Comparison of ENCODE assay signal across 11 cellular contexts in the genomic region with DNA sequence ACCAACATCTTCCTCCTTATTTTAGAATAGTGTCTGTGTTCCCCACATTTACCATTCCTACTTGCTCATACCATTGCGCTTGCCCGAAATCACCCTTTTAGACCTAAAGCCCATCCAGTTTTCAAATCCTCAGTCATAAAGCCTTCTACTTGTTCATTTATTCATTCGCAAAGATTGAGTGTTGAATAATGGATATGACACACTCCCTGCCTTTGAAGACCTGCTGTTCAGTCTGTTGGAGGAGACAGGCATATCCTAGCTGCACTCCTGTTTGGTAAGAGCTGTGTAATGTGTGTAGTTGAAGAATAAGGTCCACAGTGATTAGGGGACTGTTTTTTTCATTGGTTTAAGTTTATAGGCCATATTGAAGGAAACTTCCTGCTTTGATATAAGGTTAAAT. TPM values are rescaled to one million over a fixed set of nuclear protein-coding genes. Genes with fewer than 3 reads are reported as not detected.
DNase-seq lines count a peak whose midpoint lies in the region; ATAC-seq, FAIRE-seq and TF ChIP-seq lines count a peak whose summit lies in the region.
"Had no signal": no experiment of that assay in that cellular context is flagged by ENCODE, and none has a peak within 500 bp of the region (broad histone marks: within the 10 kb centered on the region; RNA-seq: fewer than 3 reads in every experiment).

No MANE protein-coding gene starts in this region.

- no peak overlapping the region for H2AFZ ChIP-seq in KMS-11 (ENCODE audit: low read depth)
- no peak overlapping the region for H2AFZ ChIP-seq in K562 (ENCODE audit: low read depth, low read length)

- no peak for TF ChIP-seq EP300 in K562 (IDR thresholded peaks at IDR 0.05; ENCODE audit: low read length)

- H3K36me3 Mint-ChIP-seq in natural killer cell = no peaks in the 10 kb centered on the region

- peaks cover 39% of the 10 kb centered on the region for H3K79me2 ChIP-seq in KMS-11 (ENCODE audit: insufficient read depth, low read depth)
- H3K79me2 ChIP-seq in K562 (ENCODE audit: control insufficient read depth, insufficient read depth, low read length) = peaks cover 58% of the 10 kb centered on the region

- POLR2A ChIA-PET in K562 (lab: Yijun Ruan, JAX) = no interaction called here

- no TSS peak for BruUV-seq in K562 (replicated peaks; lab: Mats Ljungman, UMichigan)

- no peaks in the 10 kb centered on the region; the same call in 1 of the 2 replicates for H3K36me3 ChIP-seq in GM06990 (ENCODE audit: control insufficient read depth, insufficient read depth, low read length)
- no peaks in the 10 kb centered on the region for H3K36me3 ChIP-seq in KMS-11 (ENCODE audit: insufficient read depth)
- peaks cover 24% of the 10 kb centered on the region; the same call in 2 of the 3 replicates for H3K36me3 ChIP-seq in K562 (ENCODE audit: control insufficient read depth, insufficient read depth, low read length)
- H3K36me3 ChIP-seq in brain microvascular endothelial cell (replicated peaks) = no peaks in the 10 kb centered on the region
- H3K36me3 ChIP-seq in testis (ENCODE audit: low read depth, missing control alignments) = no peaks in the 10 kb centered on the region
- peaks cover 6% of the 10 kb centered on the region for H3K36me3 ChIP-seq in upper lobe of right lung

- 26% methylated on average over 3 of the region's 3 CpGs for WGBS in K562 (ENCODE audit: insufficient coverage, low coverage, missing lambda C conversion rate)
- WGBS in testis, 2 donors = 61 to 82% methylated on average over 3 of the region's 3 CpGs

- H3K4me2 ChIP-seq in KMS-11 (peak overlapping the region; percentile 93), K562 (ENCODE audit: insufficient read depth, low read length) (peak overlapping the region; percentile 92)

- H3K9me1 ChIP-seq in K562 (ENCODE audit: control insufficient read depth, insufficient read depth, low read length) = no peaks in the 10 kb centered on the region

- H3K9ac ChIP-seq in KMS-11 (no peak overlapping the region), K562 (ENCODE audit: insufficient read depth in 1 of 2, low read depth in 2 of 2, low read length in 2 of 2) (peak overlapping the region; percentile 71 to 80; a peak in 3 of 4 replicates)

- peak overlapping the region; percentile 97 for H3K4me3 Mint-ChIP-seq in natural killer cell

- peak overlapping the region; percentile 93 to 95 for H3K27ac Mint-ChIP-seq in natural killer cell

- no peaks in the 10 kb centered on the region for H3K27me3 Mint-ChIP-seq in natural killer cell (ENCODE audit: low read depth in 2 of 2)

- in situ Hi-C loops in K562 (cut with MboI) = no loop called here
- in situ Hi-C loops in brain microvascular endothelial cell (cut with HindIII; ENCODE audit: low pct_ligation_motif_present, low sequenced_read_pairs) = no loop called here

- CTCF ChIA-PET in K562 (lab: Yijun Ruan, JAX; ENCODE audit: low intra/inter-chr PET ratio) = no interaction called here

- H4K20me1 ChIP-seq in KMS-11 (ENCODE audit: insufficient read depth) (no peaks in the 10 kb centered on the region), K562 (replicated peaks; ENCODE audit: control insufficient read depth, insufficient read depth, low read length) (no peaks in the 10 kb centered on the region; the same call in 1 of the 2 replicates)

- no peak for TF ChIP-seq RAD21 in K562 (CRISPR knock-in tag; conservative IDR thresholded peaks at IDR 0.05 in 1 of 2, IDR thresholded peaks at IDR 0.05 in 1 of 2)

- ATAC-seq in K562 = 0 out of 3 replicates have a peak, but pooled peaks have one; percentile 4
- no peak for ATAC-seq in natural killer cell
- ATAC-seq in upper lobe of right lung = no peak
- ATAC-seq: right cardiac atrium had no signal

- TF ChIP-seq POLR2A in K562 (conservative IDR thresholded peaks at IDR 0.05) = no peak
- TF ChIP-seq POLR2A in testis (IDR thresholded peaks at IDR 0.05) = no peak

- H3K27ac ChIP-seq in KMS-11 (no peak overlapping the region), K562 (ENCODE audit: extremely low read depth, low read depth, low read length) (peak overlapping the region; percentile 82), brain microvascular endothelial cell (no peak overlapping the region), testis (no peak overlapping the region), upper lobe of right lung (no peak overlapping the region)

- H3K27me3 ChIP-seq in GM06990 (replicated peaks; ENCODE audit: control insufficient read depth, insufficient read depth, low read length) = no peaks in the 10 kb centered on the region
- H3K27me3 ChIP-seq in KMS-11 (ENCODE audit: insufficient read depth, low read depth) = no peaks in the 10 kb centered on the region
- H3K27me3 ChIP-seq in K562 (ENCODE audit: control insufficient read depth in 2 of 2, insufficient read depth in 2 of 2, low read length in 2 of 2) = no peaks in the 10 kb centered on the region
- H3K27me3 ChIP-seq in brain microvascular endothelial cell (replicated peaks) = no peaks in the 10 kb centered on the region
- H3K27me3 ChIP-seq in testis = no peaks in the 10 kb centered on the region
- H3K27me3 ChIP-seq in upper lobe of right lung = no peaks in the 10 kb centered on the region
- H3K27me3 ChIP-seq: stomach had no signal

- H3K9me3 ChIP-seq in K562 (replicated peaks; ENCODE audit: control insufficient read depth, insufficient read depth, low read depth, low read length) = no peaks in the 10 kb centered on the region
- no peaks in the 10 kb centered on the region for H3K9me3 ChIP-seq in testis
- no peaks in the 10 kb centered on the region for H3K9me3 ChIP-seq in upper lobe of right lung
- H3K9me3 ChIP-seq: stomach had no signal

- H3K4me1 Mint-ChIP-seq in natural killer cell = peaks cover 31 to 45% of the 10 kb centered on the region in 2 donors

- no peak for DNase-seq in GM06990 (ENCODE audit: extremely low read depth, insufficient read length)
- peak in 1 of 4 experiments; percentile 42 for DNase-seq in K562 (ENCODE audit: extremely low read depth in 1 of 4, low spot score in 3 of 4)
- no peak for DNase-seq in natural killer cell
- no peak for DNase-seq in brain microvascular endothelial cell
- DNase-seq in testis = no peak
- no peak for DNase-seq in upper lobe of right lung
- no peak for DNase-seq in NK-92 treated with Interleukin-12 subunit alpha and Interleukin-12 subunit beta, amount 100 ng/mL, for 24 hours (lab: John Stamatoyannopoulos, UW)
- DNase-seq: NCI-H510A treated with DMSO at 0.1 percent for 48 hours, right cardiac atrium, stomach had no signal

- no peak for TF ChIP-seq CTCF in GM06990 (IDR thresholded peaks at IDR 0.05; ENCODE audit: insufficient read depth, low read length, poor library complexity, severe bottlenecking)
- TF ChIP-seq CTCF in KMS-11 (conservative IDR thresholded peaks at IDR 0.05; ENCODE audit: low read depth, low read length) = no peak
- TF ChIP-seq CTCF in K562 (IDR thresholded peaks at IDR 0.05 in 2 of 3, conservative IDR thresholded peaks at IDR 0.05 in 1 of 3; ENCODE audit: insufficient read depth in 2 of 3, low read depth in 1 of 3, low read length in 3 of 3) = no peak
- TF ChIP-seq CTCF in natural killer cell (IDR thresholded peaks at IDR 0.05) = no peak
- TF ChIP-seq CTCF in brain microvascular endothelial cell (IDR thresholded peaks at IDR 0.05; ENCODE audit: low read depth, low read length, missing control alignments) = no peak
- no peak for TF ChIP-seq CTCF in testis (IDR thresholded peaks at IDR 0.05)
- TF ChIP-seq CTCF in upper lobe of right lung (IDR thresholded peaks at IDR 0.05) = no peak

- FAIRE-seq in K562 (lab: Jason Lieb, UNC) = no peak

- H3K4me3 ChIP-seq in GM06990 (replicated peaks; ENCODE audit: low read depth, low read length) = peak overlapping the region; percentile 15
- H3K4me3 ChIP-seq in KMS-11 (IDR thresholded peaks at IDR 0.05; ENCODE audit: insufficient read depth, low read depth, low read length) = peak overlapping the region; percentile 22
- H3K4me3 ChIP-seq in K562 = peak overlapping the region; percentile 91
- H3K4me3 ChIP-seq in brain microvascular endothelial cell (ENCODE audit: low read depth, low read length) = no peak overlapping the region
- no peak overlapping the region for H3K4me3 ChIP-seq in testis
- H3K4me3 ChIP-seq in upper lobe of right lung = no peak overlapping the region

- H3K4me1 ChIP-seq in KMS-11 (ENCODE audit: low read depth, poor library complexity, severe bottlenecking) = peaks cover 21% of the 10 kb centered on the region
- peaks cover 11 to 22% of the 10 kb centered on the region in 2 experiments; a peak in 4 of 5 replicates for H3K4me1 ChIP-seq in K562 (replicated peaks in 1 of 2; ENCODE audit: control insufficient read depth in 2 of 2, insufficient read depth in 2 of 2, low read length in 2 of 2)
- H3K4me1 ChIP-seq in testis = peaks cover 14% of the 10 kb centered on the region
- H3K4me1 ChIP-seq in upper lobe of right lung = peaks cover 18% of the 10 kb centered on the region

- H3K9me3 Mint-ChIP-seq in natural killer cell = no peaks in the 10 kb centered on the region

- intact Hi-C loops in K562 (cut with micrococcal nuclease) (no loop called here), natural killer cell (cut with micrococcal nuclease) (loop anchor here (10.0 kb wide), 2 partner anchors 582 to 1152 kb away; a partner anchor contains a TSS), testis (cut with DNase I; ENCODE audit: low total_unique reads) (no loop called here), upper lobe of right lung (cut with DNase I) (no loop called here)

TF ChIP-seq in K562, 482 proteins besides CTCF, POLR2A, EP300 and RAD21 (continues in another document):
- TF ChIP-seq ZFPM2 (CRISPR knock-in tag; IDR thresholded peaks at IDR 0.05) = no peak
- no peak for TF ChIP-seq KLF1 (tag; IDR thresholded peaks at IDR 0.05)

RNA-seq across cellular contexts. Expression of a gene that starts 1.7 kb away (rescaled TPM):
- total RNA-seq in K562 (2011; cell fraction: chromatin; rRNA removed; ENCODE audit: low replicate concordance) = 123 and 357 TPM in 2 replicates
- total RNA-seq in K562 (2011; cell fraction: nucleolus; rRNA removed) = 80.2 and 91.3 TPM in 2 replicates
- total RNA-seq in K562 (2011; cell fraction: nucleoplasm; rRNA removed) = 134 and 162 TPM in 2 replicates
- total RNA-seq in K562 (2014; rRNA removed) (74.1 and 81.9 TPM in 2 replicates), K562 (2014; rRNA removed; fragmentation: Illumina TruSeq; extraction: Trizol) (100 and 101 TPM in 2 replicates), K562 (2015; rRNA removed; fragmentation: Illumina TruSeq; extraction: Trizol) (74.6 and 75.2 TPM in 2 replicates), K562 (2021) (91.7 and 102 TPM in 2 replicates), natural killer cell (10 to 100 TPM; 47.1 to 54.3 (median 53.8) TPM), testis (10 to 100 TPM; 56.4 to 65.2 TPM), upper lobe of right lung (30.1 TPM)
- polyA plus RNA-seq in K562 (2011; rRNA removed) (106 and 114 TPM in 2 replicates), K562 (2014; fragmentation: Illumina TruSeq; extraction: Trizol) (87.0 and 111 TPM in 2 replicates), K562 (2014; fragmentation: Nextera tagmentation; extraction: Ambion mirVana) (10 to 100 TPM; 35.7 to 52.2 TPM), K562 (2014; rRNA removed) (74.3 and 101 TPM in 2 replicates), testis (ENCODE audit: insufficient read depth, low read depth, low replicate concordance) (100 TPM)
- polyA plus RNA-seq in K562 (2011; cell fraction: cytosol; rRNA removed) = 78.3 and 108 TPM in 2 replicates
- 46.6 and 68.4 TPM in 2 replicates for polyA plus RNA-seq in K562 (2011; cell fraction: nucleus; rRNA removed)
- 50.0 and 65.9 TPM in 2 replicates for polyA plus RNA-seq in K562 (2012)
- polyA minus RNA-seq in K562 (2011; rRNA and poly(A)+ RNA removed) = 134 and 158 TPM in 2 replicates
- polyA minus RNA-seq in K562 (2011; cell fraction: cytosol; rRNA and poly(A)+ RNA removed) = 56.0 and 69.2 TPM in 2 replicates
- 44.8 and 79.4 TPM in 2 replicates for polyA minus RNA-seq in K562 (2011; cell fraction: nucleus; rRNA and poly(A)+ RNA removed)

Comparison
In these comparisons a context has a peak if more than half of its experiments do, and no peak if none do; other contexts are left out.
1. H3K4me3 ChIP-seq: peak in GM06990 (single experiment), KMS-11 (single experiment) and K562 (single experiment); none in brain microvascular endothelial cell (single experiment), testis (0 of 2) and upper lobe of right lung (single experiment).